In genomic region chr5:139460457-139460856, GRCh38 we compare ENCODE assay signal across 22 cellular contexts. TPM values are rescaled to one million over a fixed set of nuclear protein-coding genes. Genes with fewer than 3 reads are reported as not detected.
DNase-seq lines count a peak whose midpoint lies in the region; ATAC-seq, FAIRE-seq and TF ChIP-seq lines count a peak whose summit lies in the region.
"Had no signal": no experiment of that assay in that cellular context is flagged by ENCODE, and none has a peak within 500 bp of the region (broad histone marks: within the 10 kb centered on the region; RNA-seq: fewer than 3 reads in every experiment).

No MANE protein-coding gene starts in this region.

- H3K4me3 ChIP-seq in SK-N-SH (ENCODE audit: low read depth in 2 of 2, low read length in 1 of 2): no peak overlapping the region
- no peak overlapping the region for H3K4me3 ChIP-seq in CD4-positive, alpha-beta memory T cell (ENCODE audit: low read length in 2 of 2)
- no peak overlapping the region for H3K4me3 ChIP-seq in astrocyte (ENCODE audit: insufficient read depth, low read depth, low read length)
- H3K4me3 ChIP-seq: cardiac muscle cell, MG63, mucosa of descending colon, prostate gland had no signal

- DNase-seq in SK-N-SH (no peak), astrocyte (ENCODE audit: low read depth) (peak; percentile 29), HCEC 1CT (no peak), NCI-H1436 (lab: John Stamatoyannopoulos, UW) (no peak), COLO668 (lab: John Stamatoyannopoulos, UW; ENCODE audit: unreplicated experiment) (no peak)
- DNase-seq in CD4-positive, alpha-beta memory T cell: no peak
- DNase-seq in naive thymus-derived CD8-positive, alpha-beta T cell: no peak
- DNase-seq: activated CD4-positive, CD25-positive, alpha-beta regulatory T cell treated with anti-CD3 and anti-CD28 coated beads, Interleukin-2, amount 50 U/mL, for 72 hours; activated gamma-delta T cell; islet precursor cell; MG63; NCI-H2029 treated with DMSO at 0.1 percent for 48 hours; NCI-H526 had no signal

- H3K4me2 ChIP-seq in SK-N-SH (no peak overlapping the region), astrocyte (ENCODE audit: low read length) (peak overlapping the region; percentile 77)

- H2AFZ ChIP-seq in SK-N-SH (ENCODE audit: low read depth): peak overlapping the region; percentile 63; the same call in 1 of the 2 replicates
- no peak overlapping the region for H2AFZ ChIP-seq in astrocyte (ENCODE audit: low read depth, low read length)

- CTCF ChIA-PET in SK-N-SH (lab: Yijun Ruan, JAX): interaction anchor here (1.7 kb wide), 1 partner anchor 53 kb away, joined by 4 read pairs; no protein-coding TSS in a partner anchor
- CTCF ChIA-PET in CD4-positive, alpha-beta memory T cell (lab: Charles Lee; ENCODE audit: partially characterized antibody): interaction anchor here (1.0 to 3.6 kb wide), 3 partner anchors 16 to 53 kb away, joined by 3 to 32 read pairs (median 4); no protein-coding TSS in a partner anchor

- H3K36me3 Mint-ChIP-seq in CD4-positive, alpha-beta memory T cell: no peaks in the 10 kb centered on the region
- H3K36me3 Mint-ChIP-seq in astrocyte (ENCODE audit: low read depth, unreplicated experiment): no peaks in the 10 kb centered on the region
- no peaks in the 10 kb centered on the region for H3K36me3 Mint-ChIP-seq in naive thymus-derived CD8-positive, alpha-beta T cell

- H4K20me1 ChIP-seq in SK-N-SH (ENCODE audit: insufficient read depth): no peaks in the 10 kb centered on the region
- H4K20me1 ChIP-seq in astrocyte (ENCODE audit: insufficient read depth, low read length): no peaks in the 10 kb centered on the region

- no peaks in the 10 kb centered on the region for H3K36me3 ChIP-seq in SK-N-SH (replicated peaks in 1 of 2; ENCODE audit: control insufficient read depth in 1 of 2, insufficient read depth in 2 of 2, low read length in 1 of 2)
- no peaks in the 10 kb centered on the region for H3K36me3 ChIP-seq in CD4-positive, alpha-beta memory T cell (ENCODE audit: insufficient read depth, low read length)
- no peaks in the 10 kb centered on the region for H3K36me3 ChIP-seq in astrocyte (ENCODE audit: insufficient read depth, low read length)
- H3K36me3 ChIP-seq: cardiac muscle cell, MG63, prostate gland had no signal

- H3K27ac ChIP-seq in SK-N-SH (ENCODE audit: low read depth in 2 of 2, low read length in 1 of 2) (peak overlapping the region in 1 of 2 experiments; percentile 84; a peak in 2 of 4 replicates), astrocyte (ENCODE audit: low read depth, low read length) (peak overlapping the region; percentile 96)
- no peak overlapping the region for H3K27ac ChIP-seq in CD4-positive, alpha-beta memory T cell (ENCODE audit: low read depth, low read length)
- H3K27ac ChIP-seq: 22Rv1, C4-2B, cardiac muscle cell, prostate gland had no signal

- peaks cover 26 to 52% (median 41%) of the 10 kb centered on the region in 4 donors for H3K4me1 Mint-ChIP-seq in CD4-positive, alpha-beta memory T cell
- H3K4me1 Mint-ChIP-seq in astrocyte (ENCODE audit: low read depth, unreplicated experiment): peaks cover 31% of the 10 kb centered on the region
- H3K4me1 Mint-ChIP-seq in naive thymus-derived CD8-positive, alpha-beta T cell: peaks cover 19 to 58% (median 42%) of the 10 kb centered on the region in 4 donors

- peaks cover 0 to 38% of the 10 kb centered on the region in 2 experiments; a peak in 3 of 4 replicates for H3K4me1 ChIP-seq in SK-N-SH (ENCODE audit: control insufficient read depth in 1 of 2, insufficient read depth in 2 of 2, low read depth in 1 of 2, low read length in 1 of 2)
- H3K4me1 ChIP-seq in CD4-positive, alpha-beta memory T cell (ENCODE audit: insufficient read depth, low read length): peaks cover 49% of the 10 kb centered on the region
- H3K4me1 ChIP-seq in astrocyte (ENCODE audit: insufficient read depth, low read length): peaks cover 51% of the 10 kb centered on the region
- H3K4me1 ChIP-seq: prostate gland had no signal

- intact Hi-C loops in CD4-positive, alpha-beta memory T cell (cut with micrococcal nuclease): no loop called here

- WGBS in SK-N-SH (ENCODE audit: low lambda C conversion rate): 75% methylated on average over 1 of the region's 1 CpG

- no peak for ATAC-seq in SK-N-SH treated with all-trans-retinoic acid at 6 μM for 48 hours
- no peak for ATAC-seq in naive thymus-derived CD8-positive, alpha-beta T cell
- ATAC-seq: mucosa of descending colon, Panc1 had no signal

- H3K27me3 Mint-ChIP-seq in CD4-positive, alpha-beta memory T cell: no peaks in the 10 kb centered on the region
- H3K27me3 Mint-ChIP-seq in astrocyte (ENCODE audit: low read depth, unreplicated experiment): peaks cover 6% of the 10 kb centered on the region
- no peaks in the 10 kb centered on the region for H3K27me3 Mint-ChIP-seq in naive thymus-derived CD8-positive, alpha-beta T cell

- peaks cover 16% of the 10 kb centered on the region for H3F3A ChIP-seq in SK-N-SH (replicated peaks; ENCODE audit: insufficient read depth)

- no peak for FAIRE-seq in astrocyte (lab: Jason Lieb, UNC)
- FAIRE-seq: endometrium, urothelium cell line had no signal

- no peak for TF ChIP-seq EP300 in SK-N-SH (IDR thresholded peaks at IDR 0.05; ENCODE audit: borderline replicate concordance in 1 of 2, low read depth in 1 of 2, low read length in 1 of 2)

- no peak for TF ChIP-seq CTCF in SK-N-SH (IDR thresholded peaks at IDR 0.05)
- no peak for TF ChIP-seq CTCF in astrocyte (IDR thresholded peaks at IDR 0.05; ENCODE audit: insufficient read depth, low read depth, low read length)

- H3K4me3 Mint-ChIP-seq in CD4-positive, alpha-beta memory T cell: peak overlapping the region in 1 of 8 donors; percentile 54
- H3K4me3 Mint-ChIP-seq in astrocyte (ENCODE audit: unreplicated experiment): no peak overlapping the region
- H3K4me3 Mint-ChIP-seq in naive thymus-derived CD8-positive, alpha-beta T cell: peak overlapping the region in 1 of 10 donors; percentile 24

- 0 out of 2 replicates have a peak, but pooled peaks cover 6% of the 10 kb centered on the region for H3K79me2 ChIP-seq in SK-N-SH (ENCODE audit: insufficient read depth)
- no peaks in the 10 kb centered on the region for H3K79me2 ChIP-seq in astrocyte (ENCODE audit: insufficient read depth, low read length)

- H3K9me3 ChIP-seq in SK-N-SH (no peaks in the 10 kb centered on the region), astrocyte (ENCODE audit: insufficient read depth, low read depth, low read length) (no peaks in the 10 kb centered on the region)
- no peaks in the 10 kb centered on the region for H3K9me3 ChIP-seq in CD4-positive, alpha-beta memory T cell (ENCODE audit: control insufficient read depth in 1 of 2, low read length in 2 of 2)
- H3K9me3 ChIP-seq: MG63, mucosa of descending colon, prostate gland had no signal

- POLR2A ChIA-PET in SK-N-SH (lab: Yijun Ruan, JAX): no interaction called here
- POLR2A ChIA-PET in CD4-positive, alpha-beta memory T cell (lab: Charles Lee; ENCODE audit: partially characterized antibody): interaction anchor here (2.1 to 10.1 kb wide), 5 partner anchors 11 to 57 kb away, joined by 5 to 171 read pairs (median 54); partner anchors contain the start of genes DNAJC18, SMIM33, SPATA24 and STING1
- POLR2A ChIA-PET in naive thymus-derived CD8-positive, alpha-beta T cell (lab: Charles Lee): interaction anchor here (0.6 to 3.5 kb wide), 4 partner anchors 9 to 21 kb away, joined by 3 to 35 read pairs (median 14); partner anchors contain the start of genes SMIM33 and STING1

- peak overlapping the region; percentile 68 to 97 (median 91) for H3K27ac Mint-ChIP-seq in CD4-positive, alpha-beta memory T cell
- peak overlapping the region; percentile 41 for H3K27ac Mint-ChIP-seq in astrocyte (ENCODE audit: unreplicated experiment)
- peak overlapping the region in 8 of 10 donors; percentile 63 to 94 (median 74) for H3K27ac Mint-ChIP-seq in naive thymus-derived CD8-positive, alpha-beta T cell

- no peaks in the 10 kb centered on the region for H3K9me2 ChIP-seq in SK-N-SH

- H3K27me3 ChIP-seq in SK-N-SH (ENCODE audit: insufficient read depth) (no peaks in the 10 kb centered on the region), astrocyte (ENCODE audit: insufficient read depth, low read length) (no peaks in the 10 kb centered on the region)
- no peaks in the 10 kb centered on the region for H3K27me3 ChIP-seq in CD4-positive, alpha-beta memory T cell (ENCODE audit: insufficient read depth, low read length)
- H3K27me3 ChIP-seq: cardiac muscle cell, MG63 had no signal

- no peak for TF ChIP-seq RAD21 in SK-N-SH (IDR thresholded peaks at IDR 0.05; ENCODE audit: low read length)

- H3K9ac ChIP-seq in SK-N-SH (peak overlapping the region; percentile 44; the same call in 1 of the 2 replicates), astrocyte (ENCODE audit: low read length) (peak overlapping the region; percentile 77)

- peaks cover 0 to 2% (median 0%) of the 10 kb centered on the region in 8 donors for H3K9me3 Mint-ChIP-seq in CD4-positive, alpha-beta memory T cell
- H3K9me3 Mint-ChIP-seq in astrocyte (ENCODE audit: unreplicated experiment): no peaks in the 10 kb centered on the region
- H3K9me3 Mint-ChIP-seq in naive thymus-derived CD8-positive, alpha-beta T cell: no peaks in the 10 kb centered on the region

RNA-seq across cellular contexts. Expression of gene ECSCR, which starts 2.1 kb away (rescaled TPM):
- polyA plus RNA-seq in SK-N-SH (2012; rRNA removed): 10.9 and 13.5 TPM in 2 replicates
- 9.4 and 11.9 TPM in 2 replicates for polyA plus RNA-seq in SK-N-SH (2012; cell fraction: cytosol; rRNA removed)
- polyA plus RNA-seq in SK-N-SH (2012; cell fraction: nucleus; rRNA removed): 4.1 and 4.7 TPM in 2 replicates
- total RNA-seq in CD4-positive, alpha-beta memory T cell: under 1 TPM; 0.32 to 0.33 TPM
- not detected for polyA plus RNA-seq in CD4-positive, alpha-beta memory T cell
- 0.96 and 1.00 TPM in 2 replicates for total RNA-seq in astrocyte
- not detected for total RNA-seq in naive thymus-derived CD8-positive, alpha-beta T cell
- under 1 TPM in 1 of 3 donors, not detected in 2; 0.36 TPM for polyA plus RNA-seq in naive thymus-derived CD8-positive, alpha-beta T cell
- total RNA-seq: cardiac muscle cell had no signal

RNA-seq across cellular contexts. Expression of gene SMIM33, which starts 10.3 kb away (rescaled TPM):
- polyA plus RNA-seq in SK-N-SH (2012; rRNA removed): not detected in 2 replicates
- not detected in 2 replicates for polyA plus RNA-seq in SK-N-SH (2012; cell fraction: cytosol; rRNA removed)
- not detected in 2 replicates for polyA plus RNA-seq in SK-N-SH (2012; cell fraction: nucleus; rRNA removed)
- 1 to 10 TPM; 1.1 to 1.2 TPM for total RNA-seq in CD4-positive, alpha-beta memory T cell
- under 1 TPM; 0.31 to 0.94 TPM for polyA plus RNA-seq in CD4-positive, alpha-beta memory T cell
- total RNA-seq in astrocyte: not detected in 2 replicates
- total RNA-seq in naive thymus-derived CD8-positive, alpha-beta T cell: under 1 TPM in 1 of 2 experiments, not detected in 1; 0.13 TPM
- under 1 TPM; 0.17 to 0.43 (median 0.30) TPM for polyA plus RNA-seq in naive thymus-derived CD8-positive, alpha-beta T cell
- total RNA-seq: cardiac muscle cell, prostate gland had no signal
- polyA plus RNA-seq: cardiac muscle cell had no signal

RNA-seq across cellular contexts. Expression of gene DNAJC18, which starts 21.1 kb away (rescaled TPM):
- 7.4 and 10.3 TPM in 2 replicates for polyA plus RNA-seq in SK-N-SH (2012; rRNA removed)
- polyA plus RNA-seq in SK-N-SH (2012; cell fraction: cytosol; rRNA removed): 10.7 and 14.5 TPM in 2 replicates
- polyA plus RNA-seq in SK-N-SH (2012; cell fraction: nucleus; rRNA removed): 3.1 and 7.3 TPM in 2 replicates
- 1 to 10 TPM; 6.2 to 7.3 TPM for total RNA-seq in CD4-positive, alpha-beta memory T cell
- polyA plus RNA-seq in CD4-positive, alpha-beta memory T cell: 1 to 10 TPM; 1.8 to 6.5 TPM
- 18.8 and 21.4 TPM in 2 replicates for total RNA-seq in astrocyte
- 1 to 10 TPM; 3.8 to 5.5 TPM for total RNA-seq in naive thymus-derived CD8-positive, alpha-beta T cell
- 1 to 10 TPM; 2.8 to 9.1 (median 5.1) TPM for polyA plus RNA-seq in naive thymus-derived CD8-positive, alpha-beta T cell

RNA-seq across cellular contexts. Expression of gene STING1, which starts 22.1 kb away (rescaled TPM):
- 98.4 and 119 TPM in 2 replicates for polyA plus RNA-seq in SK-N-SH (2012; rRNA removed)
- polyA plus RNA-seq in SK-N-SH (2012; cell fraction: cytosol; rRNA removed): 37.8 and 54.3 TPM in 2 replicates
- polyA plus RNA-seq in SK-N-SH (2012; cell fraction: nucleus; rRNA removed): 254 and 357 TPM in 2 replicates
- 100 to 1,000 TPM; 141 to 144 TPM for total RNA-seq in CD4-positive, alpha-beta memory T cell
- polyA plus RNA-seq in CD4-positive, alpha-beta memory T cell: 100 to 1,000 TPM; 124 to 176 TPM
- total RNA-seq in astrocyte: 1.8 and 3.3 TPM in 2 replicates
- 10 to 100 TPM; 65.3 to 68.1 TPM for total RNA-seq in naive thymus-derived CD8-positive, alpha-beta T cell
- 10 to 100 TPM; 40.6 to 87.3 (median 45.1) TPM for polyA plus RNA-seq in naive thymus-derived CD8-positive, alpha-beta T cell

RNA-seq across cellular contexts. Expression of gene SPATA24, which starts 56.6 kb away (rescaled TPM):
- 7.6 and 10.8 TPM in 2 replicates for polyA plus RNA-seq in SK-N-SH (2012; rRNA removed)
- polyA plus RNA-seq in SK-N-SH (2012; cell fraction: cytosol; rRNA removed): 8.6 and 11.1 TPM in 2 replicates
- polyA plus RNA-seq in SK-N-SH (2012; cell fraction: nucleus; rRNA removed): 11.5 and 13.5 TPM in 2 replicates
- 1 to 10 TPM; 5.6 to 7.5 TPM for total RNA-seq in CD4-positive, alpha-beta memory T cell
- polyA plus RNA-seq in CD4-positive, alpha-beta memory T cell: 1 to 10 TPM; 4.2 to 5.6 TPM
- total RNA-seq in astrocyte: 4.5 and 5.2 TPM in 2 replicates
- total RNA-seq in naive thymus-derived CD8-positive, alpha-beta T cell: 1 to 10 TPM; 4.4 to 4.6 TPM
- polyA plus RNA-seq in naive thymus-derived CD8-positive, alpha-beta T cell: 1 to 10 TPM; 2.9 to 8.7 (median 4.3) TPM

Comparison
In these comparisons a context has a peak if more than half of its experiments do, and no peak if none do; other contexts are left out.
1. H3K27ac Mint-ChIP-seq: peak in every context shown above with its lines; median percentile 91 in CD4-positive, alpha-beta memory T cell; 74 in naive thymus-derived CD8-positive, alpha-beta T cell; 41 in astrocyte.